5 cellular contexts compared by ENCODE assay signal in genomic region chrX:153696986-153697722, GRCh38. TPM values are rescaled to one million over a fixed set of nuclear protein-coding genes. Genes with fewer than 3 reads are reported as not detected.
"Had no signal": no experiment of that assay in that cellular context is flagged by ENCODE, and none has a peak within 500 bp of the region (broad histone marks: within the 10 kb centered on the region; RNA-seq: fewer than 3 reads in every experiment).

No MANE protein-coding gene starts in this region.

RNA-seq across cellular contexts. Expression of gene PNCK, which starts 23.5 kb away (rescaled TPM):
- total RNA-seq: endothelial cell of umbilical vein had no signal
- polyA plus RNA-seq: naive thymus-derived CD4-positive, alpha-beta T cell had no signal

RNA-seq across cellular contexts. Expression of gene DUSP9, which starts 50.2 kb away (rescaled TPM):
- total RNA-seq: activated T-cell treated with anti-CD3 and anti-CD28 coated beads, Interleukin-2, amount 50 U/mL, for 72 hours; endothelial cell of umbilical vein; left colon; naive thymus-derived CD4-positive, alpha-beta T cell; thyroid gland had no signal
- polyA plus RNA-seq: naive thymus-derived CD4-positive, alpha-beta T cell had no signal
